Comparison of ENCODE assay signal across 22 cellular contexts in the genomic region with DNA sequence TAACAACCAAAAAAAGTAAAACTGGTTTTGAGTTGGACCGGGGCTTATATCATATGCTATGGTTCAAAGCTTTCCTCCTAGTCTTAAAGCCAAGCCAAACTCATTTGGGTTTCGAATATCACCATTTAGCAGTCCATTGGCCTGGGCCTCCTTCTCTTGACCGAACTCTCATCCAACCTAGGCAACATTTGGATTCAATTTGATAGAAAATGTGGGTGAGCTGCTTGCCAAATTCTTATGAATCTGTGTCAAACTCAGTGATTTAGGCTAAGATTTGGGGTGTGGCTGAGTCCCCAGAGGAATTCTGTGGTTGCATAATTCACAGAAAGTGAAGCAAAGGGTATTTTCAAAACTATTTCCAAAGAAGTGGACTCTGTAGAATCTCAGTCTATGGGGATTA.
A peak's percentile ranks its signal among the peaks of the same experiment; 100 is the strongest.
DNase-seq lines count a peak whose midpoint lies in the region; ATAC-seq and TF ChIP-seq lines count a peak whose summit lies in the region.
"Had no signal": no experiment of that assay in that cellular context is flagged by ENCODE, and none has a peak within 500 bp of the region (broad histone marks: within the 10 kb centered on the region; RNA-seq: fewer than 3 reads in every experiment).

No MANE protein-coding gene starts in this region.

- CTCF ChIA-PET in Calu3 (lab: Charles Lee): no interaction called here

- WGBS in heart left ventricle, 4 donors: 87 to 96% (median 90%) methylated on average over 3 of the region's 3 CpGs

- no peaks in the 10 kb centered on the region for H3K9me3 Mint-ChIP-seq in Calu3 (ENCODE audit: low read depth, unreplicated experiment)
- H3K9me3 Mint-ChIP-seq in natural killer cell: no peaks in the 10 kb centered on the region
- H3K9me3 Mint-ChIP-seq: activated CD4-positive, alpha-beta memory T cell treated with anti-CD3 and anti-CD28 coated beads, Interleukin-2, amount 10 ng/mL, durations not matched to agents 7 days and 5 days; activated naive CD4-positive, alpha-beta T cell treated with anti-CD3 and anti-CD28 coated beads, Interleukin-2, amount 10 ng/mL, durations not matched to agents 7 days and 5 days; activated T-cell treated with anti-CD3 and anti-CD28 coated beads, Interleukin-2, amount 50 U/mL, for 24 hours; T-helper 1 cell treated with Interleukin-12 subunit alpha and Interleukin-12 subunit beta and Interleukin-4 antibody, amounts not matched to agents 30 μg/mL and 1 μg/mL, for 36 hours had no signal

- peaks cover 0 to 25% (median 11%) of the 10 kb centered on the region in 12 donors for H3K4me1 ChIP-seq in heart left ventricle
- peaks cover 0 to 10% of the 10 kb centered on the region in 2 donors for H3K4me1 ChIP-seq in right atrium auricular region
- H3K4me1 ChIP-seq: A549, lower lobe of right lung, suprapubic skin had no signal

- H3K4me3 ChIP-seq in heart left ventricle: no peak overlapping the region
- H3K4me3 ChIP-seq in right atrium auricular region: no peak overlapping the region
- H3K4me3 ChIP-seq in cardiac fibroblast (replicated peaks in 1 of 2; ENCODE audit: low read depth in 2 of 2, low read length in 2 of 2): no peak overlapping the region
- H3K4me3 ChIP-seq in H7 (ENCODE audit: insufficient read depth, low read depth, low read length): no peak overlapping the region
- H3K4me3 ChIP-seq: A549, coronary artery, lower lobe of right lung, smooth muscle cell, suprapubic skin had no signal

- H3K9me3 ChIP-seq in heart left ventricle (peaks cover 0 to 6% (median 0%) of the 10 kb centered on the region in 12 donors), right atrium auricular region (no peaks in the 10 kb centered on the region)
- H3K9me3 ChIP-seq: A549, lower lobe of right lung, suprapubic skin had no signal

- TF ChIP-seq CTCF in heart left ventricle (IDR thresholded peaks at IDR 0.05) (no peak), right atrium auricular region (IDR thresholded peaks at IDR 0.05) (no peak), cardiac fibroblast (IDR thresholded peaks at IDR 0.05; ENCODE audit: low read depth, low read length) (no peak), Calu3 (IDR thresholded peaks at IDR 0.05; ENCODE audit: unreplicated experiment) (no peak), natural killer cell (IDR thresholded peaks at IDR 0.05) (no peak)

- H3K36me3 Mint-ChIP-seq in Calu3 (ENCODE audit: insufficient read depth, unreplicated experiment) (no peaks in the 10 kb centered on the region), natural killer cell (no peaks in the 10 kb centered on the region)
- H3K36me3 Mint-ChIP-seq: activated naive CD4-positive, alpha-beta T cell treated with anti-CD3 and anti-CD28 coated beads, Interleukin-2, amount 10 ng/mL, durations not matched to agents 7 days and 5 days had no signal

- H3K4me3 Mint-ChIP-seq in Calu3 (ENCODE audit: low read depth, unreplicated experiment): no peak overlapping the region
- H3K4me3 Mint-ChIP-seq in natural killer cell: no peak overlapping the region
- H3K4me3 Mint-ChIP-seq: activated CD4-positive, alpha-beta memory T cell treated with anti-CD3 and anti-CD28 coated beads, Interleukin-2, amount 10 ng/mL, durations not matched to agents 7 days and 5 days; activated naive CD4-positive, alpha-beta T cell treated with anti-CD3 and anti-CD28 coated beads, Interleukin-2, amount 10 ng/mL, durations not matched to agents 7 days and 5 days; activated T-cell treated with anti-CD3 and anti-CD28 coated beads, Interleukin-2, amount 50 U/mL, for 24 hours; T-helper 1 cell treated with Interleukin-12 subunit alpha and Interleukin-12 subunit beta and Interleukin-4 antibody, amounts not matched to agents 30 μg/mL and 1 μg/mL, for 36 hours had no signal

- ATAC-seq in heart left ventricle: peak in 3 of 4 donors; percentile 11 to 74 (median 39)
- no peak for ATAC-seq in natural killer cell
- ATAC-seq: A549, lower lobe of right lung had no signal

- TF ChIP-seq POLR2A in heart left ventricle (IDR thresholded peaks at IDR 0.05): no peak

- H3K27ac Mint-ChIP-seq in Calu3 (ENCODE audit: unreplicated experiment) (no peak overlapping the region), natural killer cell (no peak overlapping the region)
- H3K27ac Mint-ChIP-seq: activated CD4-positive, alpha-beta memory T cell treated with anti-CD3 and anti-CD28 coated beads, Interleukin-2, amount 10 ng/mL, durations not matched to agents 7 days and 5 days; activated naive CD4-positive, alpha-beta T cell treated with anti-CD3 and anti-CD28 coated beads, Interleukin-2, amount 10 ng/mL, durations not matched to agents 7 days and 5 days; activated T-cell treated with anti-CD3 and anti-CD28 coated beads, Interleukin-2, amount 50 U/mL, for 24 hours; T-helper 1 cell treated with Interleukin-12 subunit alpha and Interleukin-12 subunit beta and Interleukin-4 antibody, amounts not matched to agents 30 μg/mL and 1 μg/mL, for 36 hours had no signal

- no peak overlapping the region for H3K27ac ChIP-seq in heart left ventricle
- no peak overlapping the region for H3K27ac ChIP-seq in right atrium auricular region
- H3K27ac ChIP-seq: A549, coronary artery, lower lobe of right lung had no signal

- no TSS peak for BruUV-seq in Calu3 (replicated peaks; lab: Mats Ljungman, UMichigan)

- H3K36me3 ChIP-seq in heart left ventricle (no peaks in the 10 kb centered on the region), right atrium auricular region (no peaks in the 10 kb centered on the region), H7 (replicated peaks; ENCODE audit: control insufficient read depth, insufficient read depth, low read length) (no peaks in the 10 kb centered on the region)
- H3K36me3 ChIP-seq: lower lobe of right lung, suprapubic skin had no signal

- H3K27me3 Mint-ChIP-seq in Calu3 (ENCODE audit: unreplicated experiment) (peaks cover 52% of the 10 kb centered on the region), natural killer cell (ENCODE audit: low read depth in 2 of 2) (peaks cover 7 to 13% of the 10 kb centered on the region in 2 donors)
- H3K27me3 Mint-ChIP-seq: activated CD4-positive, alpha-beta memory T cell treated with anti-CD3 and anti-CD28 coated beads, Interleukin-2, amount 10 ng/mL, durations not matched to agents 7 days and 5 days; activated naive CD4-positive, alpha-beta T cell treated with anti-CD3 and anti-CD28 coated beads, Interleukin-2, amount 10 ng/mL, durations not matched to agents 7 days and 5 days had no signal

- no peaks in the 10 kb centered on the region for H3K27me3 ChIP-seq in heart left ventricle
- no peaks in the 10 kb centered on the region for H3K27me3 ChIP-seq in right atrium auricular region
- H3K27me3 ChIP-seq in H7 (ENCODE audit: control insufficient read depth, insufficient read depth, low read length): no peaks in the 10 kb centered on the region
- H3K27me3 ChIP-seq: suprapubic skin had no signal

- no peaks in the 10 kb centered on the region for H3K4me1 Mint-ChIP-seq in Calu3 (ENCODE audit: low read depth, unreplicated experiment)
- H3K4me1 Mint-ChIP-seq in natural killer cell: no peaks in the 10 kb centered on the region
- H3K4me1 Mint-ChIP-seq: activated CD4-positive, alpha-beta memory T cell treated with anti-CD3 and anti-CD28 coated beads, Interleukin-2, amount 10 ng/mL, durations not matched to agents 7 days and 5 days; activated naive CD4-positive, alpha-beta T cell treated with anti-CD3 and anti-CD28 coated beads, Interleukin-2, amount 10 ng/mL, durations not matched to agents 7 days and 5 days had no signal

- DNase-seq in heart left ventricle: no peak
- no peak for DNase-seq in right atrium auricular region (ENCODE audit: low spot score)
- peak; percentile 75 to 79 for DNase-seq in cardiac fibroblast (ENCODE audit: low read depth in 2 of 2)
- DNase-seq in myocyte (ENCODE audit: low read depth): peak; percentile 46
- no peak for DNase-seq in H7
- no peak for DNase-seq in Calu3
- DNase-seq in AML-193 (lab: John Stamatoyannopoulos, UW): no peak
- no peak for DNase-seq in natural killer cell
- DNase-seq: activated CD4-positive, alpha-beta memory T cell treated with anti-CD3 and anti-CD28 coated beads, Interleukin-2, amount 10 ng/mL, durations not matched to agents 7 days and 5 days; activated naive CD4-positive, alpha-beta T cell treated with anti-CD3 and anti-CD28 coated beads, Interleukin-2, amount 10 ng/mL, durations not matched to agents 7 days and 5 days; activated T-cell treated with anti-CD3 and anti-CD28 coated beads, Interleukin-2, amount 50 U/mL, for 24 hours; Kasumi-1; lower lobe of right lung; NCI-H1105 treated with DMSO at 0.1 percent for 48 hours; NCI-H69; SHP77 treated with DMSO at 0.1 percent for 48 hours; stimulated activated CD4-positive, alpha-beta T cell treated with anti-CD3 and anti-CD28 coated beads, Interleukin-4, amount 100 ng/mL, for 24 hours had no signal

- intact Hi-C loops in heart left ventricle (cut with DNase I): loop anchor here in 1 of 10 donors (10.0 kb wide), 2 partner anchors 52 to 472 kb away; no protein-coding TSS in a partner anchor
- intact Hi-C loops in Calu3 (cut with micrococcal nuclease; ENCODE audit: unreplicated experiment): no loop called here
- intact Hi-C loops in natural killer cell (cut with micrococcal nuclease): no loop called here

Comparison
In these comparisons a context has a peak if more than half of its experiments do, and no peak if none do; other contexts are left out.
1. ATAC-seq: peak in heart left ventricle (3 of 4); none in natural killer cell (0 of 3).
2. DNase-seq: peak in cardiac fibroblast (2 of 2) and myocyte (single experiment); none in heart left ventricle (0 of 5), right atrium auricular region (single experiment), H7 (single experiment), Calu3 (single experiment), AML-193 (0 of 2) and natural killer cell (single experiment).